Comparison of ENCODE assay signal across 9 cellular contexts in the genomic region with DNA sequence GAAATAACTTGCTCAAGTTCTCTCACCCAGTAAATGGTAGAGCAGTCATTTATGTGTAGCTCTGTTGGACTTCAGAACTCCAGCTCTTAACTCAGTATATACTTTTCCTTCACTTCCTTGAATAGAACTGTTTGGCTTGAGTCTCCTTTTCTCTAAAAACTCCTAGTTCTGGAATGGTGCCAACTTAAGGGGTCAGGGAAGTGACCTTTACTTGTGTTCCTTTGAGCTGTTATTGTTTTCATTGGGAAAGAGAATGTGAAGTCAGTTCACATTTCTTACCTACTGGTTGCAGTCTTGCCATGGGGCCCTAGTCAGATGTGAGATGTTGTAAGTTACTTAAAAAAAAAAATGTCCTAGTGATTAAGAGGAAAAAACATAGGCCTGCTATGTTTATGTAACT.
DNase-seq lines count a peak whose midpoint lies in the region; ATAC-seq, FAIRE-seq and TF ChIP-seq lines count a peak whose summit lies in the region.
"Had no signal": no experiment of that assay in that cellular context is flagged by ENCODE, and none has a peak within 500 bp of the region (broad histone marks: within the 10 kb centered on the region; RNA-seq: fewer than 3 reads in every experiment).

No MANE protein-coding gene starts in this region.

- peak; percentile 82 for FAIRE-seq in endothelial cell of umbilical vein (lab: Jason Lieb, UNC)

- TF ChIP-seq POLR2A in endothelial cell of umbilical vein (IDR thresholded peaks at IDR 0.05; ENCODE audit: low read depth, low read length), result peak; percentile 23

- H3K4me1 ChIP-seq in endothelial cell of umbilical vein (ENCODE audit: control insufficient read depth, extremely low read depth, insufficient read depth, low read length) (peaks cover 73% of the 10 kb centered on the region), thoracic aorta (ENCODE audit: control insufficient read depth in 1 of 2, low read depth in 2 of 2) (peaks cover 31 to 43% of the 10 kb centered on the region in 2 donors)

- peak overlapping the region; percentile 32 for H3K9ac ChIP-seq in endothelial cell of umbilical vein (replicated peaks; ENCODE audit: extremely low read depth, insufficient read depth, low read length)

- peaks cover 90% of the 10 kb centered on the region for H3K79me2 ChIP-seq in endothelial cell of umbilical vein (ENCODE audit: control insufficient read depth, insufficient read depth, low read length)

- TF ChIP-seq CTCF in endothelial cell of umbilical vein (IDR thresholded peaks at IDR 0.05; ENCODE audit: extremely low read depth in 1 of 2, insufficient read depth in 1 of 2, low read depth in 1 of 2, low read length in 2 of 2) (no peak), thoracic aorta (IDR thresholded peaks at IDR 0.05) (no peak)

- ATAC-seq in thoracic aorta (ENCODE audit: insufficient number of reproducible peaks, low FRiP score, low read depth), result peak; percentile 61
- no peak for ATAC-seq in GM19023 (IDR thresholded peaks at IDR 0.05; ENCODE audit: unreplicated experiment)
- no peak for ATAC-seq in GM21786 (IDR thresholded peaks at IDR 0.05; ENCODE audit: unreplicated experiment)
- no peak for ATAC-seq in GM21723 (IDR thresholded peaks at IDR 0.05; ENCODE audit: unreplicated experiment)

- H3K27ac ChIP-seq in endothelial cell of umbilical vein (ENCODE audit: insufficient read depth, low read depth, low read length) (peak overlapping the region; percentile 76), thoracic aorta (peak overlapping the region; percentile 1 to 35)

- H3K4me2 ChIP-seq in endothelial cell of umbilical vein (ENCODE audit: insufficient read depth, low read length), result peak overlapping the region; percentile 76

- dilution Hi-C loops in endothelial cell of umbilical vein (cut with MboI; ENCODE audit: extremely low pct_ligation_motif_present, low sequenced_read_pairs), result no loop called here

- H3K9me3 ChIP-seq in endothelial cell of umbilical vein (replicated peaks; ENCODE audit: control insufficient read depth, insufficient read depth, low read length) (no peaks in the 10 kb centered on the region), thoracic aorta (no peaks in the 10 kb centered on the region)

- H3K36me3 ChIP-seq in endothelial cell of umbilical vein (ENCODE audit: control insufficient read depth in 2 of 2, extremely low read depth in 1 of 2, insufficient read depth in 2 of 2, low read length in 2 of 2), result peaks cover 0 to 7% of the 10 kb centered on the region in 2 experiments
- H3K36me3 ChIP-seq in thoracic aorta, result no peaks in the 10 kb centered on the region

- H3K9me1 ChIP-seq in endothelial cell of umbilical vein (replicated peaks; ENCODE audit: control insufficient read depth, extremely low read depth, insufficient read depth, low read length), result no peaks in the 10 kb centered on the region

- intact Hi-C loops in endothelial cell of umbilical vein (cut with micrococcal nuclease), result loop anchor here (1.0 kb wide), 2 partner anchors 10 to 19 kb away; no protein-coding TSS in a partner anchor

- BruUV-seq in endothelial cell of umbilical vein (replicated peaks; lab: Mats Ljungman, UMichigan), result no TSS peak

- no peaks in the 10 kb centered on the region for H3K27me3 ChIP-seq in endothelial cell of umbilical vein (ENCODE audit: control insufficient read depth in 2 of 2, insufficient read depth in 2 of 2, low read length in 2 of 2)
- no peaks in the 10 kb centered on the region for H3K27me3 ChIP-seq in thoracic aorta (replicated peaks; ENCODE audit: insufficient read depth)

- no peaks in the 10 kb centered on the region for H4K20me1 ChIP-seq in endothelial cell of umbilical vein (replicated peaks; ENCODE audit: control insufficient read depth, extremely low read depth, insufficient read depth, low read length)

- H3K4me3 ChIP-seq in endothelial cell of umbilical vein (replicated peaks in 1 of 3; ENCODE audit: insufficient read depth in 1 of 3, low read depth in 1 of 3, low read length in 3 of 3) (peak overlapping the region in 1 of 3 experiments; percentile 13), thoracic aorta (no peak overlapping the region)

- POLR2A ChIA-PET in endothelial cell of umbilical vein (lab: Charles Lee), result interaction anchor here (0.6 to 0.7 kb wide), 3 partner anchors 19 to 65 kb away, joined by 4 to 6 read pairs (median 4); no protein-coding TSS in a partner anchor

- H2AFZ ChIP-seq in endothelial cell of umbilical vein (ENCODE audit: low read depth, low read length), result no peak overlapping the region

- peak; percentile 24 for DNase-seq in RPMI7951 (ENCODE audit: low read depth)
- peak; percentile 99 for DNase-seq in endothelial cell of umbilical vein (ENCODE audit: low read depth, low spot score)
- DNase-seq in lung microvascular endothelial cell (ENCODE audit: low read depth in 2 of 2), result peak; percentile 51 to 95
- no peak for DNase-seq in thoracic aorta (ENCODE audit: low spot score)
- DNase-seq in anterior cingulate cortex (lab: John Stamatoyannopoulos, UW), result no peak
- DNase-seq: activated naive CD8-positive, alpha-beta T cell treated with anti-CD3 and anti-CD28 coated beads, Interleukin-2, amount 10 ng/mL, durations not matched to agents 7 days and 5 days had no signal

- CTCF ChIA-PET in endothelial cell of umbilical vein (lab: Charles Lee), result interaction anchor here (0.7 to 18.5 kb wide), 16 partner anchors 10 to 411 kb away, joined by 3 to 310 read pairs (median 5); no protein-coding TSS in a partner anchor

TF ChIP-seq in endothelial cell of umbilical vein, 7 proteins besides CTCF, POLR2A, EP300 and RAD21:
- TF ChIP-seq, protein P1, sequence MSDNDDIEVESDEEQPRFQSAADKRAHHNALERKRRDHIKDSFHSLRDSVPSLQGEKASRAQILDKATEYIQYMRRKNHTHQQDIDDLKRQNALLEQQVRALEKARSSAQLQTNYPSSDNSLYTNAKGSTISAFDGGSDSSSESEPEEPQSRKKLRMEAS (IDR thresholded peaks at IDR 0.05; ENCODE audit: insufficient read depth, insufficient read length), result no peak
- no peak for TF ChIP-seq MYC (IDR thresholded peaks at IDR 0.05; ENCODE audit: low read depth, low read length)
- peak; percentile 37 for TF ChIP-seq FOS (IDR thresholded peaks at IDR 0.05; ENCODE audit: borderline replicate concordance, insufficient read depth, low read length)
- no peak for TF ChIP-seq EZH2 (IDR thresholded peaks at IDR 0.05; ENCODE audit: borderline replicate concordance, low read depth, low read length, severe bottlenecking)
- TF ChIP-seq JUN (IDR thresholded peaks at IDR 0.05; ENCODE audit: borderline replicate concordance, insufficient read depth, insufficient read length, low read depth), result peak; percentile 31
- peak; percentile 52 for TF ChIP-seq POLR2AphosphoS5 (IDR thresholded peaks at IDR 0.05; ENCODE audit: insufficient read depth, low read depth, low read length)
- TF ChIP-seq GATA2 (IDR thresholded peaks at IDR 0.05; ENCODE audit: insufficient read depth, insufficient read length, low read depth, low read length), result no peak

Comparison
In these comparisons a context has a peak if more than half of its experiments do, and no peak if none do; other contexts are left out.
1. DNase-seq: peak in RPMI7951 (single experiment), endothelial cell of umbilical vein (single experiment) and lung microvascular endothelial cell (2 of 2); none in thoracic aorta (single experiment) and anterior cingulate cortex (0 of 58).